In the genomic region with DNA sequence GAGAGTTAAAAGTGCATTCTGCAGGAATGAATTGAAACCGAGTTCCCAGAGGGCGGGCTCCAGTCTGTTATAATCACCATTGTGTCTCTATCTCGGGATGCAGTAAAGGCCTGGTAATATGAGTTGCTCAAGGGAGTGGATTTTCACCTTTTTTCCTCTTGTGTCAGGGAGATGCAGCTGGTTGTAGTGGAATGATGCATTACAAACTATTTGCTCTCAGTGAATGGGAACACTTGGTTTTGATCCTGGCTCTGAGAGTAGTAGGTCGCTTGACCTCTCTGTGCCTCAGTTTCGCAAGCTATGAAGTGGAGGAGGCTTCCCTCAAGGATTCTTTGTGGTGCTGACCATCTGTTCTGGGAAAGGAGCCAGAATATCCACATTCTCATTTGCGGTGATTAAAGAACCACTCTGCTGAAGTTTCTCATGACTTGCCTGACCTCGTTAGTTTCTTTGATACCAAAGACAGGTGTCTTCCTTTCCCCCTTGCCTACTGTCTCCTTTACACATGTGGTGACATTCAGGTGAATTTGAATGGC, we compare ENCODE assay signal across 8 cellular contexts.
DNase-seq lines count a peak whose midpoint lies in the region; ATAC-seq and TF ChIP-seq lines count a peak whose summit lies in the region.

No MANE protein-coding gene starts in this region.

- H3K79me2 ChIP-seq in osteoblast (ENCODE audit: insufficient read depth, low read length) = no peaks in the 10 kb centered on the region

- no peaks in the 10 kb centered on the region for H3K36me3 ChIP-seq in osteoblast (ENCODE audit: insufficient read depth, low read length)

- ATAC-seq in HG03565 (IDR thresholded peaks at IDR 0.05; ENCODE audit: unreplicated experiment) = no peak
- ATAC-seq in HG03280 (IDR thresholded peaks at IDR 0.05; ENCODE audit: unreplicated experiment) = no peak

- H3K4me1 ChIP-seq in osteoblast (ENCODE audit: insufficient read depth, low read length) = peaks cover 24% of the 10 kb centered on the region

- H4K20me1 ChIP-seq in osteoblast (ENCODE audit: insufficient read depth, low read length) = peaks cover 47% of the 10 kb centered on the region

- no peak overlapping the region for H3K4me3 ChIP-seq in epithelial cell of proximal tubule (ENCODE audit: low read depth, low read length)
- H3K4me3 ChIP-seq in osteoblast (ENCODE audit: insufficient read depth, low read length) = no peak overlapping the region

- no peak overlapping the region for H3K27ac ChIP-seq in osteoblast (ENCODE audit: low read depth, low read length)

- H3K4me2 ChIP-seq in osteoblast (ENCODE audit: insufficient read depth, low read length) = no peak overlapping the region

- H2AFZ ChIP-seq in osteoblast (ENCODE audit: low read length) = no peak overlapping the region

- DNase-seq in EL (peak; percentile 78), NCI-H2196 treated with DMSO at 0.1 percent for 48 hours (lab: John Stamatoyannopoulos, UW; ENCODE audit: unreplicated experiment) (peak; percentile 52), epithelial cell of proximal tubule (ENCODE audit: low read depth) (peak; percentile 86), osteoblast (ENCODE audit: insufficient read length, low spot score, missing footprints) (peak; percentile 90), RKO (ENCODE audit: low spot score) (no peak), middle frontal gyrus (ENCODE audit: extremely low spot score, low spot score) (no peak)

- no peaks in the 10 kb centered on the region for H3K9me3 ChIP-seq in osteoblast (ENCODE audit: low read depth, low read length)

- TF ChIP-seq CTCF in epithelial cell of proximal tubule (conservative IDR thresholded peaks at IDR 0.05; ENCODE audit: low read depth, low read length) (no peak), osteoblast (IDR thresholded peaks at IDR 0.05; ENCODE audit: extremely low read depth, low read depth, low read length) (no peak)

- H3K27me3 ChIP-seq in osteoblast (ENCODE audit: insufficient read depth, low read length) = no peaks in the 10 kb centered on the region

Comparison
In these comparisons a context has a peak if more than half of its experiments do, and no peak if none do; other contexts are left out.
1. DNase-seq: peak in EL (single experiment), NCI-H2196 treated with DMSO at 0.1 percent for 48 hours (single experiment), epithelial cell of proximal tubule (single experiment) and osteoblast (single experiment); none in RKO (single experiment) and middle frontal gyrus (single experiment).